9 cellular contexts compared by ENCODE assay signal in the genomic region with DNA sequence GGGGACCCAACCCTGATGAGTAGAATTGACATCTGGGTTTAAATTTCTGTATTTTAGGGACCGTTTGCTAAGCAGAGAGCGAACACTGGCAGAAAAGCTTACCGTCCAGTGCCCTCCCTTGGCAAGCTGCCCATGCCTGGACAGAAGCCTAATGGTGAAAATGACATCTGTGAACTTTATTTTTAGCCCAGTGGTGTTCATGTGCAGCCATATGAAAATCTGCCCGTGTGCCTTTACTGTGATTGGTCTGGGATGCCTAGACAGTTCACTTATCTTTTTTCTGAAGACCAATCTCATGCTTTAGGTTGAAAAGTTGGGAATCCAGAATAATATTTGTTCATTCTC. TPM values are rescaled to one million over a fixed set of nuclear protein-coding genes. Genes with fewer than 3 reads are reported as not detected.
DNase-seq lines count a peak whose midpoint lies in the region; ATAC-seq and TF ChIP-seq lines count a peak whose summit lies in the region.
"Had no signal": no experiment of that assay in that cellular context is flagged by ENCODE, and none has a peak within 500 bp of the region (broad histone marks: within the 10 kb centered on the region; RNA-seq: fewer than 3 reads in every experiment).

No MANE protein-coding gene starts in this region.

- no peaks in the 10 kb centered on the region for H3K9me3 Mint-ChIP-seq in brain

- H3K27ac ChIP-seq in thoracic aorta, result peak overlapping the region; percentile 88 to 89

- peaks cover 5% of the 10 kb centered on the region for H3K36me3 ChIP-seq in thoracic aorta

- no peaks in the 10 kb centered on the region for H3K9me3 ChIP-seq in thoracic aorta

- peaks cover 12% of the 10 kb centered on the region for H3K36me3 Mint-ChIP-seq in brain

- H3K27me3 ChIP-seq in thoracic aorta (replicated peaks; ENCODE audit: insufficient read depth), result no peaks in the 10 kb centered on the region

- peak overlapping the region; percentile 94 for H3K4me3 ChIP-seq in thoracic aorta

- DNase-seq in LHCN-M2 (ENCODE audit: low read depth), result peak; percentile 60
- DNase-seq in left lobe of liver (ENCODE audit: low spot score), result peak; percentile 89
- no peak for DNase-seq in thoracic aorta (ENCODE audit: low spot score)
- DNase-seq in 8988T, result no peak
- DNase-seq in epidermal melanocyte (ENCODE audit: insufficient read length, low spot score), result no peak
- no peak for DNase-seq in SK-N-DZ (ENCODE audit: low spot score)
- DNase-seq: NCI-H345 had no signal

- peaks cover 25% of the 10 kb centered on the region for H3K4me1 Mint-ChIP-seq in brain

- peaks cover 13% of the 10 kb centered on the region for H3K27me3 Mint-ChIP-seq in brain

- H3K4me3 Mint-ChIP-seq in brain, result peak overlapping the region; percentile 80 to 91 (median 86)

- H3K4me1 ChIP-seq in thoracic aorta (ENCODE audit: control insufficient read depth in 1 of 2, low read depth in 2 of 2), result peaks cover 13 to 38% of the 10 kb centered on the region in 2 donors

- no peak for TF ChIP-seq CTCF in brain (conservative IDR thresholded peaks at IDR 0.05)
- no peak for TF ChIP-seq CTCF in thoracic aorta (IDR thresholded peaks at IDR 0.05)

- ATAC-seq in left lobe of liver, result peak; percentile 0
- no peak for ATAC-seq in thoracic aorta (ENCODE audit: insufficient number of reproducible peaks, low FRiP score, low read depth)

- H3K27ac Mint-ChIP-seq in brain, result peak overlapping the region in 2 of 5 experiments; percentile 27 to 52

RNA-seq across cellular contexts. Expression of a gene that starts 1.1 kb away (rescaled TPM):
- total RNA-seq in LHCN-M2 (2014; rRNA removed) (13.3 and 13.9 TPM in 2 replicates), left lobe of liver (18.3 TPM), thoracic aorta (10 to 100 TPM in 1 of 2 donors, 1 to 10 TPM in 1; 7.7 to 14.6 TPM)
- polyA plus RNA-seq in LHCN-M2 (2012), result 10.0 TPM
- polyA plus RNA-seq in brain (ENCODE audit: insufficient read depth, low read depth, low replicate concordance), result 0.25 TPM
- not detected in 2 replicates for polyA plus RNA-seq in SK-N-DZ (2014; cell fraction: cytosol; rRNA removed)
- polyA plus RNA-seq in SK-N-DZ (2014; cell fraction: nucleus; rRNA removed), result not detected in 2 replicates
- total RNA-seq: mononuclear cell had no signal

RNA-seq across cellular contexts. Expression of a gene that starts 56.1 kb away (rescaled TPM):
- total RNA-seq in LHCN-M2 (2014; rRNA removed), result 0.11 and 0.19 TPM in 2 replicates
- 0.17 TPM for polyA plus RNA-seq in LHCN-M2 (2012)
- 4.5 TPM for polyA plus RNA-seq in brain (ENCODE audit: insufficient read depth, low read depth, low replicate concordance)
- 3.3 TPM for total RNA-seq in left lobe of liver
- under 1 TPM; 0.42 to 0.54 TPM for total RNA-seq in thoracic aorta
- 0.43 TPM in 1 of 2 replicates, not detected in the other for polyA plus RNA-seq in SK-N-DZ (2014; cell fraction: cytosol; rRNA removed)
- polyA plus RNA-seq in SK-N-DZ (2014; cell fraction: nucleus; rRNA removed), result 0.02 and 0.49 TPM in 2 replicates

Comparison
In these comparisons a context has a peak if more than half of its experiments do, and no peak if none do; other contexts are left out.
1. DNase-seq: peak in LHCN-M2 (single experiment) and left lobe of liver (single experiment); none in thoracic aorta (single experiment), 8988T (single experiment), epidermal melanocyte (single experiment) and SK-N-DZ (single experiment).